13 cellular contexts compared by ENCODE assay signal in the genomic region with DNA sequence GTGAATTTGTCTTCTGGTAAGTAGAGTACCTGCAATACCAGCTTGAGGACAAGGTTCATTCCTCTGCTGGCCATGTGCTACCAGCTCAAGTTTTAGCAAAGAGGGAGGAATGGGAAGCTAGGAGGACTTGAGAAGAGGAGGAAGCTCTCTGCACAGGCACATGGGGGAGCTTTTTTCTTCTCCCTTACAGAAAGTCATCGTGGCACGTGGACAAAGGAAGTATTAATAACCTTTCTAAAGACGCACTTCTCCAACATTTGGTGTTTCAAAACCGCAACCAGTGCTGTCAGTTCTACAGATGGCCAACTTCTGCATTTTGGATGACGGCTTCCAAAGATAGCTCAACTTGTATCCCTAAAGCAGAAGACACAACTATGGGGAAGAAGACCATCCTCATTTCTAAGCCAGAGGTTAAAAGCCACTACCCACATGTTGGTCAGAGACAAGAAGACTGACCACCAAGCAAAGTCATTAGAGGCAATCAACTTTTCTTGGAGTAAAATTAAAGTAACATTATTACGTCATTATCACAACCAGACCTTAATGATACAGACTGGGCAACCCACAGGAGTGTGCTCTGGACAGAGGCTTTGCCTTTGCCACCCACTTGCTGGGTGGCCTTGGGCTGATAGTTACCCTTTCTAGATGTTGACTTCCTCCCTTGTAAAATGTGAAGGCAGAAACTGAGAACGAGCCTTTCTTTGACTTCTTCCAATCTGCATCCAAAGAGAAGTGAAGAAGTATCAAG. TPM values are rescaled to one million over a fixed set of nuclear protein-coding genes. Genes with fewer than 3 reads are reported as not detected.
DNase-seq lines count a peak whose midpoint lies in the region; ATAC-seq and TF ChIP-seq lines count a peak whose summit lies in the region.
"Had no signal": no experiment of that assay in that cellular context is flagged by ENCODE, and none has a peak within 500 bp of the region (broad histone marks: within the 10 kb centered on the region; RNA-seq: fewer than 3 reads in every experiment).

No MANE protein-coding gene starts in this region.

- ATAC-seq in heart left ventricle (peak; percentile 27 to 83 (median 62)), left lung (peak; percentile 69), aorta (ENCODE audit: low FRiP score) (peak; percentile 28)
- ATAC-seq: A549; activated T-helper 17 cell treated with anti-CD3 and anti-CD28 coated beads, Interleukin-2, amount 50 U/mL, for 72 hours had no signal

- no peaks in the 10 kb centered on the region for H3K36me3 ChIP-seq in heart left ventricle
- H3K36me3 ChIP-seq in left ventricle myocardium inferior, result no peaks in the 10 kb centered on the region
- H3K36me3 ChIP-seq in Peyer's patch, result no peaks in the 10 kb centered on the region
- H3K36me3 ChIP-seq in left lung, result no peaks in the 10 kb centered on the region
- no peaks in the 10 kb centered on the region for H3K36me3 ChIP-seq in aorta (ENCODE audit: control insufficient read depth in 1 of 2, insufficient read depth in 2 of 2, low read length in 1 of 2)
- no peaks in the 10 kb centered on the region for H3K36me3 ChIP-seq in brain microvascular endothelial cell (replicated peaks)

- no peaks in the 10 kb centered on the region for H3K27me3 ChIP-seq in heart left ventricle
- no peaks in the 10 kb centered on the region for H3K27me3 ChIP-seq in left ventricle myocardium inferior (ENCODE audit: low read depth)
- no peaks in the 10 kb centered on the region for H3K27me3 ChIP-seq in Peyer's patch
- no peaks in the 10 kb centered on the region for H3K27me3 ChIP-seq in left lung
- no peaks in the 10 kb centered on the region for H3K27me3 ChIP-seq in aorta (ENCODE audit: control insufficient read depth in 1 of 2, insufficient read depth in 2 of 2, low read length in 1 of 2)
- H3K27me3 ChIP-seq in brain microvascular endothelial cell (replicated peaks), result no peaks in the 10 kb centered on the region

- DNase-seq in heart left ventricle, result peak in 3 of 5 donors; percentile 26 to 43 (median 39)
- DNase-seq in left ventricle myocardium inferior, result no peak
- peak in 2 of 3 donors; percentile 57 to 66 for DNase-seq in Peyer's patch
- peak in 1 of 2 donors; percentile 46 for DNase-seq in left lung
- peak in 1 of 2 donors; percentile 56 for DNase-seq in aorta
- DNase-seq in effector CD8-positive, alpha-beta T cell (lab: John Stamatoyannopoulos, UW), result no peak
- no peak for DNase-seq in NCI-H510A treated with DMSO at 0.1 percent for 48 hours (lab: John Stamatoyannopoulos, UW)
- DNase-seq in brain microvascular endothelial cell, result no peak
- DNase-seq: cortex of kidney; NCI-H1048; stimulated activated CD4-positive, alpha-beta T cell treated with anti-CD3 and anti-CD28 coated beads, Interleukin-4, amount 100 ng/mL, for 1 hour had no signal

- TF ChIP-seq CTCF in heart left ventricle (IDR thresholded peaks at IDR 0.05) (no peak), left ventricle myocardium inferior (IDR thresholded peaks at IDR 0.05; ENCODE audit: borderline replicate concordance) (no peak), Peyer's patch (IDR thresholded peaks at IDR 0.05) (no peak), left lung (IDR thresholded peaks at IDR 0.05) (no peak), brain microvascular endothelial cell (IDR thresholded peaks at IDR 0.05; ENCODE audit: low read depth, low read length, missing control alignments) (no peak)

- 81 to 93% (median 84%) methylated on average over 7 of the region's 7 CpGs for WGBS in heart left ventricle, 4 donors
- WGBS in aorta, 2 donors, result 91 to 92% methylated on average over 7 of the region's 7 CpGs

- intact Hi-C loops in heart left ventricle (cut with DNase I), result no loop called here
- intact Hi-C loops in left ventricle myocardium inferior (cut with micrococcal nuclease), result no loop called here
- intact Hi-C loops in left lung (cut with DNase I), result loop anchor here in 1 of 2 donors (10.0 kb wide), 1 partner anchor 46 kb away; no protein-coding TSS in a partner anchor
- intact Hi-C loops in aorta (cut with DNase I), result loop anchor here in 1 of 2 donors (5.0 kb wide), 1 partner anchor 49 kb away; no protein-coding TSS in a partner anchor

- no peaks in the 10 kb centered on the region for H3K9me3 ChIP-seq in heart left ventricle
- H3K9me3 ChIP-seq in left ventricle myocardium inferior (replicated peaks), result no peaks in the 10 kb centered on the region
- H3K9me3 ChIP-seq in Peyer's patch, result no peaks in the 10 kb centered on the region
- no peaks in the 10 kb centered on the region for H3K9me3 ChIP-seq in left lung
- no peaks in the 10 kb centered on the region for H3K9me3 ChIP-seq in aorta (ENCODE audit: control insufficient read depth, low read length)
- H3K9me3 ChIP-seq: A549 had no signal

- in situ Hi-C loops in brain microvascular endothelial cell (cut with HindIII; ENCODE audit: low pct_ligation_motif_present, low sequenced_read_pairs), result no loop called here

- H3K4me3 ChIP-seq in heart left ventricle, result no peak overlapping the region
- H3K4me3 ChIP-seq in left ventricle myocardium inferior, result no peak overlapping the region
- H3K4me3 ChIP-seq in Peyer's patch, result no peak overlapping the region
- no peak overlapping the region for H3K4me3 ChIP-seq in left lung
- no peak overlapping the region for H3K4me3 ChIP-seq in aorta (ENCODE audit: low read length in 2 of 2)
- no peak overlapping the region for H3K4me3 ChIP-seq in brain microvascular endothelial cell (ENCODE audit: low read depth, low read length)
- H3K4me3 ChIP-seq: A549 had no signal

- peaks cover 0 to 40% (median 0%) of the 10 kb centered on the region in 12 donors for H3K4me1 ChIP-seq in heart left ventricle
- H3K4me1 ChIP-seq in left ventricle myocardium inferior, result no peaks in the 10 kb centered on the region
- peaks cover 0 to 3% (median under 1%) of the 10 kb centered on the region in 4 donors for H3K4me1 ChIP-seq in Peyer's patch
- H3K4me1 ChIP-seq in left lung, result peaks cover 0 to 35% of the 10 kb centered on the region in 2 donors
- H3K4me1 ChIP-seq in aorta (ENCODE audit: control insufficient read depth in 1 of 2, insufficient read depth in 2 of 2, low read length in 2 of 2), result no peaks in the 10 kb centered on the region

- H3K27ac ChIP-seq in heart left ventricle (peak overlapping the region in 5 of 12 donors; percentile 15 to 82 (median 54)), left ventricle myocardium inferior (replicated peaks) (no peak overlapping the region), Peyer's patch (peak overlapping the region in 1 of 4 donors; percentile 34), left lung (peak overlapping the region in 1 of 2 donors; percentile 90), aorta (ENCODE audit: low read depth in 1 of 2, low read length in 2 of 2) (no peak overlapping the region), brain microvascular endothelial cell (no peak overlapping the region)
- H3K27ac ChIP-seq: A549 had no signal

- no peak for TF ChIP-seq POLR2A in heart left ventricle (IDR thresholded peaks at IDR 0.05)
- TF ChIP-seq POLR2A in Peyer's patch (IDR thresholded peaks at IDR 0.05), result no peak

RNA-seq across cellular contexts. Expression of gene TMED10, which starts 12.3 kb away (rescaled TPM):
- total RNA-seq in heart left ventricle, result 100 to 1,000 TPM; 235 to 362 (median 275) TPM
- 100 to 1,000 TPM in 1 of 2 donors, 10 to 100 TPM in 1; 56.4 to 398 TPM for polyA plus RNA-seq in heart left ventricle
- total RNA-seq in left ventricle myocardium inferior, result 278 TPM
- 100 to 1,000 TPM in 2 of 4 donors, 10 to 100 TPM in 2; 58.6 to 181 (median 115) TPM for total RNA-seq in Peyer's patch
- 100 to 1,000 TPM; 338 to 391 TPM for total RNA-seq in left lung
- 100 to 1,000 TPM; 249 to 277 TPM for total RNA-seq in aorta
- 100 to 1,000 TPM; 114 to 139 TPM for polyA plus RNA-seq in aorta

Comparison
In these comparisons a context has a peak if more than half of its experiments do, and no peak if none do; other contexts are left out.
1. DNase-seq: peak in heart left ventricle (3 of 5) and Peyer's patch (2 of 3); none in left ventricle myocardium inferior (single experiment), effector CD8-positive, alpha-beta T cell (single experiment), NCI-H510A treated with DMSO at 0.1 percent for 48 hours (single experiment) and brain microvascular endothelial cell (single experiment).
2. Peak in every context shown above with its lines, with median percentiles within 50 percentile points of each other: ATAC-seq.